ENCODE assay signal across 13 cellular contexts in genomic region chr7:76225379-76225778, GRCh38. TPM values are rescaled to one million over a fixed set of nuclear protein-coding genes. Genes with fewer than 3 reads are reported as not detected.
DNase-seq lines count a peak whose midpoint lies in the region; ATAC-seq and TF ChIP-seq lines count a peak whose summit lies in the region.
"Had no signal": no experiment of that assay in that cellular context is flagged by ENCODE, and none has a peak within 500 bp of the region (broad histone marks: within the 10 kb centered on the region; RNA-seq: fewer than 3 reads in every experiment).

No MANE protein-coding gene starts in this region.

- in situ Hi-C loops in GM13977 (cut with MboI; ENCODE audit: low pct_unique_long_range_greater_than_20kb, low sequenced_read_pairs, unreplicated experiment) = no loop called here

- H3K9me3 ChIP-seq in adrenal gland (replicated peaks in 1 of 3) (no peaks in the 10 kb centered on the region), body of pancreas (no peaks in the 10 kb centered on the region)

- TF ChIP-seq CTCF in GM13977 (IDR thresholded peaks at IDR 0.05; ENCODE audit: extremely low read depth, insufficient read depth, missing control alignments) = no peak
- TF ChIP-seq CTCF in adrenal gland (IDR thresholded peaks at IDR 0.05) = no peak
- TF ChIP-seq CTCF in body of pancreas (IDR thresholded peaks at IDR 0.05) = no peak

- H3K36me3 ChIP-seq in adrenal gland (replicated peaks in 1 of 2) = no peaks in the 10 kb centered on the region
- no peaks in the 10 kb centered on the region for H3K36me3 ChIP-seq in body of pancreas (replicated peaks in 1 of 2; ENCODE audit: insufficient read depth in 1 of 2, low read depth in 2 of 2)

- WGBS in adrenal gland, 4 donors = 9 to 38% (median 12%) methylated on average over 3 to 11 of the region's 11 CpGs
- WGBS in body of pancreas, 2 donors = 8 to 19% methylated on average over 4 to 11 of the region's 11 CpGs

- ATAC-seq in GM21737 (IDR thresholded peaks at IDR 0.05; ENCODE audit: unreplicated experiment) (no peak), body of pancreas (no peak)
- ATAC-seq: naive thymus-derived CD4-positive, alpha-beta T cell; stimulated activated effector memory CD8-positive, alpha-beta T cell treated with anti-CD3 and anti-CD28 coated beads, Interleukin-12 subunit alpha, Interleukin-12 subunit beta, amount 100 ng/mL, for 72 hours; T-helper 17 cell had no signal

- TF ChIP-seq POLR2A in adrenal gland (IDR thresholded peaks at IDR 0.05) (no peak), body of pancreas (IDR thresholded peaks at IDR 0.05) (no peak)

- intact Hi-C loops in adrenal gland (cut with DNase I) = no loop called here
- intact Hi-C loops in body of pancreas (cut with DNase I) = no loop called here

- DNase-seq in GM13977 (ENCODE audit: low spot score) = peak; percentile 53
- DNase-seq in NOMO-1 treated with DMSO at 0.1 percent for 48 hours (lab: John Stamatoyannopoulos, UW; ENCODE audit: unreplicated experiment) = peak; percentile 53
- DNase-seq in adrenal gland = peak in 5 of 7 donors; percentile 19 to 36 (median 28)
- peak; percentile 18 for DNase-seq in mucosa of gallbladder (ENCODE audit: low spot score)
- DNase-seq in body of pancreas = no peak
- DNase-seq in caudate nucleus (lab: John Stamatoyannopoulos, UW) = no peak
- no peak for DNase-seq in NK-92 (lab: John Stamatoyannopoulos, UW; ENCODE audit: unreplicated experiment)
- DNase-seq: effector memory CD4-positive, alpha-beta T cell had no signal

- peaks cover 0 to 4% of the 10 kb centered on the region in 2 donors for H3K4me1 ChIP-seq in adrenal gland (replicated peaks in 1 of 2)
- peaks cover 4% of the 10 kb centered on the region for H3K4me1 ChIP-seq in body of pancreas

- no peak overlapping the region for H3K4me3 ChIP-seq in adrenal gland
- no peak overlapping the region for H3K4me3 ChIP-seq in body of pancreas

- H3K27ac ChIP-seq in adrenal gland = no peak overlapping the region
- no peak overlapping the region for H3K27ac ChIP-seq in body of pancreas
- no peak overlapping the region for H3K27ac ChIP-seq in caudate nucleus (ENCODE audit: low read depth, low read length)
- H3K27ac ChIP-seq: HL-60 had no signal

- H3K27me3 ChIP-seq in adrenal gland (peaks cover 12% of the 10 kb centered on the region), body of pancreas (no peaks in the 10 kb centered on the region)

RNA-seq across cellular contexts. Expression of gene SRRM3, which starts 23.7 kb away (rescaled TPM):
- total RNA-seq in adrenal gland (10 to 100 TPM; 14.3 to 49.3 (median 33.3) TPM), mucosa of gallbladder (1.6 TPM), body of pancreas (10 to 100 TPM in 1 of 2 donors, 1 to 10 TPM in 1; 3.4 to 13.8 TPM)
- polyA plus RNA-seq in adrenal gland = 100 to 1,000 TPM in 1 of 3 donors, 10 to 100 TPM in 1, 1 to 10 TPM in 1; 5.6 to 140 (median 43.3) TPM
- total RNA-seq: naive thymus-derived CD4-positive, alpha-beta T cell; T-helper 17 cell had no signal
- polyA plus RNA-seq: naive thymus-derived CD4-positive, alpha-beta T cell had no signal

Comparison
In these comparisons a context has a peak if more than half of its experiments do, and no peak if none do; other contexts are left out.
1. DNase-seq: peak in GM13977 (single experiment), NOMO-1 treated with DMSO at 0.1 percent for 48 hours (single experiment), adrenal gland (5 of 7) and mucosa of gallbladder (single experiment); none in body of pancreas (0 of 4), caudate nucleus (0 of 61) and NK-92 (single experiment).